ENCODE assay signal across 14 cellular contexts in the genomic region with DNA sequence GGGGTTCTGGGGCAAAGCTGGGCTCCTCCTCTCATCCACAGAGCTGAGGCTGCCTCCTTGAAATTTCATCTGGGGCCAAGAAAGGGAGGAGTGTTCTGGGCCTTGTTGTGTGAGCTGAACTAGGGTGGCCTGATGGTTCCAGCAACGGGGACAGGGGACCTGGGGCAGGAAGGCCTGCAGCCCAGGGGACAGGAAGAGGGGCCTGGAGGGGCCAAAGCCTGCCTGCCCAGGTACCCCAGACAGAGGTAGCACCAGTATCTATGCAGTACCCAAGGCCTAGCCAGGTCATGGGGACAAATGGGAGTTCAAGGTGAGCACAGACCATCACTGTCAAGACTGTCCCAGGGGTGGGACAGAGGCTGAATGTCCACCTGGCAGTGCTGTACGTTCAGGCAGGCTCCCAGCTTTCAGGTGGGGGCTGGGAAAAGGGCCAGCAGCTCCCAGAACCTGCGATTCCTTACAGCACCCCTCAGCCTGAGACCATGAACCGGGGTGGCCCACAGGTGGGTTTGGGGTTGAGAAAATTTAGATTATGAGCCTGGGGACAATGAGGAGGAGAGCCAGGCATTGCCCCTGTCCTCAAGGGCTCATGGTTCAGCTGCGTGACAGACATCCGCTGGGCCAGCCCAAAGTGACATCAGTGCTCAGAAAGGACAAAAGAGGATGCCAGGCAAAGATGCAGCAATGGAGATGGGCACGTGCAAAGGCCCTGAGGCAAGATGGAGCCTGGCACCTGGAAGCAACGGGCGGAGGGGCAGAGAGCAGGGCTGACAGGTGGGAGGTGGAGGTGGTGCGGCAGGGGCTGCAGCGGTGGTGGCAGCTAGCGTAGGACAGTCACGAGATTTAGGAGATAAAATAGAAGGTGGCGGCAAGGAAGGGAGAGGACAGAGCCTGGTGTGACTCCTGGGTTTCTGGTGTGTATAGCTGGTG. TPM values are rescaled to one million over a fixed set of nuclear protein-coding genes. Genes with fewer than 3 reads are reported as not detected.
DNase-seq lines count a peak whose midpoint lies in the region; ATAC-seq, FAIRE-seq and TF ChIP-seq lines count a peak whose summit lies in the region.
"Had no signal": no experiment of that assay in that cellular context is flagged by ENCODE, and none has a peak within 500 bp of the region (broad histone marks: within the 10 kb centered on the region; RNA-seq: fewer than 3 reads in every experiment).

No MANE protein-coding gene starts in this region.

- intact Hi-C loops in left cardiac atrium (cut with DNase I) = loop anchor here in 1 of 2 donors (10.0 kb wide), 1 partner anchor 522 kb away; no protein-coding TSS in a partner anchor
- intact Hi-C loops in cardiac septum (cut with DNase I) = loop anchor here (5.0 kb wide), 1 partner anchor 519 kb away; no protein-coding TSS in a partner anchor
- intact Hi-C loops in activated CD4-positive, alpha-beta memory T cell treated with anti-CD3 and anti-CD28 coated beads for 36 hours (cut with micrococcal nuclease) = loop anchor here (1.0 to 5.0 kb wide), 3 partner anchors 35 to 121 kb away; no protein-coding TSS in a partner anchor
- intact Hi-C loops in HepG2 (cut with micrococcal nuclease; ENCODE audit: unreplicated experiment) = no loop called here
- intact Hi-C loops in upper lobe of right lung (cut with DNase I) = no loop called here

- no peaks in the 10 kb centered on the region for H3K27me3 Mint-ChIP-seq in activated CD4-positive, alpha-beta memory T cell treated with anti-CD3 and anti-CD28 coated beads for 36 hours

- H3K79me2 ChIP-seq in HepG2 (ENCODE audit: insufficient read depth, low read length) = no peaks in the 10 kb centered on the region

- TF ChIP-seq RAD21 in HepG2 (CRISPR knock-in tag; IDR thresholded peaks at IDR 0.05) = no peak

- 50% methylated on average over 10 of the region's 14 CpGs for WGBS in HepG2 (ENCODE audit: low lambda C conversion rate)

- H3K4me3 ChIP-seq in HepG2 (replicated peaks in 1 of 3; ENCODE audit: insufficient read depth in 1 of 3, low read depth in 2 of 3, low read length in 3 of 3) = no peak overlapping the region
- no peak overlapping the region for H3K4me3 ChIP-seq in upper lobe of right lung

- ATAC-seq in left cardiac atrium (no peak), HepG2 (no peak), upper lobe of right lung (no peak), HG03565 (IDR thresholded peaks at IDR 0.05; ENCODE audit: unreplicated experiment) (no peak), GM18519 (IDR thresholded peaks at IDR 0.05; ENCODE audit: low FRiP score, unreplicated experiment) (no peak), GM19035 (IDR thresholded peaks at IDR 0.05; ENCODE audit: unreplicated experiment) (no peak)

- H3K4me1 ChIP-seq in HepG2 (ENCODE audit: insufficient read depth, low read length) (no peaks in the 10 kb centered on the region), upper lobe of right lung (no peaks in the 10 kb centered on the region)

- no peaks in the 10 kb centered on the region for H3K9me3 Mint-ChIP-seq in activated CD4-positive, alpha-beta memory T cell treated with anti-CD3 and anti-CD28 coated beads for 36 hours

- TF ChIP-seq CTCF in HepG2 (CRISPR knock-in tag; IDR thresholded peaks at IDR 0.05) (no peak), upper lobe of right lung (IDR thresholded peaks at IDR 0.05) (no peak)

- no peaks in the 10 kb centered on the region for H3K9me3 ChIP-seq in HepG2 (ENCODE audit: low read length)
- no peaks in the 10 kb centered on the region for H3K9me3 ChIP-seq in upper lobe of right lung

- peaks cover 48% of the 10 kb centered on the region for H3K36me3 Mint-ChIP-seq in activated CD4-positive, alpha-beta memory T cell treated with anti-CD3 and anti-CD28 coated beads for 36 hours

- H3K4me1 Mint-ChIP-seq in activated CD4-positive, alpha-beta memory T cell treated with anti-CD3 and anti-CD28 coated beads for 36 hours (ENCODE audit: low read depth) = peaks cover 65% of the 10 kb centered on the region

- BruUV-seq in HepG2 (replicated peaks; lab: Mats Ljungman, UMichigan) = no TSS peak

- POLR2A ChIA-PET in activated CD4-positive, alpha-beta memory T cell treated with anti-CD3 and anti-CD28 coated beads for 36 hours (lab: Charles Lee) = interaction anchor here (0.8 to 2.9 kb wide), 7 partner anchors 9 to 35 kb away, joined by 3 to 21 read pairs (median 4); a partner anchor contains a TSS
- POLR2A ChIA-PET in HepG2 (lab: Yijun Ruan, JAX) = no interaction called here

- TF ChIP-seq EP300 in HepG2 (IDR thresholded peaks at IDR 0.05; ENCODE audit: low read depth in 2 of 2, low read length in 2 of 2) (no peak), HepG2 (CRISPR knock-in tag; IDR thresholded peaks at IDR 0.05; ENCODE audit: borderline replicate concordance) (no peak)

- H3K27ac Mint-ChIP-seq in activated CD4-positive, alpha-beta memory T cell treated with anti-CD3 and anti-CD28 coated beads for 36 hours = peak overlapping the region; percentile 98

- peaks cover 8 to 57% of the 10 kb centered on the region in 2 experiments; a peak in 4 of 5 replicates for H3K27me3 ChIP-seq in HepG2 (ENCODE audit: control insufficient read depth in 1 of 2, insufficient read depth in 2 of 2, low read length in 2 of 2)
- no peaks in the 10 kb centered on the region for H3K27me3 ChIP-seq in upper lobe of right lung

- FAIRE-seq in HepG2 (lab: Jason Lieb, UNC) = no peak
- FAIRE-seq: colon, kidney had no signal

- in situ Hi-C loops in HepG2 (cut with HindIII; ENCODE audit: extremely low pct_ligation_motif_present, low pct_unique_long_range_greater_than_20kb) = no loop called here

- CTCF ChIA-PET in activated CD4-positive, alpha-beta memory T cell treated with anti-CD3 and anti-CD28 coated beads for 36 hours (lab: Charles Lee) = interaction anchor here (0.7 to 5.3 kb wide), 25 partner anchors 8 to 520 kb away, joined by 3 to 77 read pairs (median 5); a partner anchor contains a TSS
- CTCF ChIA-PET in HepG2 (lab: Yijun Ruan, JAX; ENCODE audit: low intra/inter-chr PET ratio, low total read pairs) = no interaction called here

- no peaks in the 10 kb centered on the region for H4K20me1 ChIP-seq in HepG2 (ENCODE audit: insufficient read depth, low read length)

- H3K27ac ChIP-seq in HepG2 (ENCODE audit: extremely low read length, insufficient read depth, low read length) (no peak overlapping the region), upper lobe of right lung (no peak overlapping the region)

- no peak overlapping the region for H3K4me2 ChIP-seq in HepG2 (ENCODE audit: low read depth, low read length)

- H3K9ac ChIP-seq in HepG2 (ENCODE audit: insufficient read depth, low read depth, low read length) = no peak overlapping the region

- H2AFZ ChIP-seq in HepG2 (ENCODE audit: low read length) = no peak overlapping the region

- H3K36me3 ChIP-seq in HepG2 (replicated peaks in 1 of 2; ENCODE audit: control insufficient read depth in 1 of 2, insufficient read depth in 2 of 2, low read length in 2 of 2) (no peaks in the 10 kb centered on the region), upper lobe of right lung (no peaks in the 10 kb centered on the region)

- no peak for TF ChIP-seq POLR2A in HepG2 (IDR thresholded peaks at IDR 0.05; ENCODE audit: insufficient read depth in 1 of 2, low read depth in 2 of 2, low read length in 2 of 2)

- DNase-seq in left cardiac atrium = peak; percentile 11
- DNase-seq in cardiac septum (ENCODE audit: low spot score) = no peak
- DNase-seq in activated CD4-positive, alpha-beta memory T cell treated with anti-CD3 and anti-CD28 coated beads for 36 hours = no peak
- no peak for DNase-seq in HepG2 (ENCODE audit: low spot score)
- peak; percentile 59 for DNase-seq in upper lobe of right lung
- DNase-seq: activated gamma-delta T cell treated with Interleukin-2 at 50 U/mL for 16 hours, AML-193, NCI-H1048 had no signal

- H3K4me3 Mint-ChIP-seq in activated CD4-positive, alpha-beta memory T cell treated with anti-CD3 and anti-CD28 coated beads for 36 hours = no peak overlapping the region

RNA-seq across cellular contexts. Expression of a gene that starts 28.0 kb away (rescaled TPM):
- 10 to 100 TPM in 1 of 2 donors, 1 to 10 TPM in 1; 6.1 to 14.1 TPM for total RNA-seq in left cardiac atrium
- total RNA-seq in cardiac septum = 2.7 TPM
- 100 to 1,000 TPM; 155 to 164 TPM for total RNA-seq in activated CD4-positive, alpha-beta memory T cell treated with anti-CD3 and anti-CD28 coated beads for 36 hours
- 8.7 and 9.2 TPM in 2 replicates for total RNA-seq in HepG2 (2016; rRNA removed; fragmentation: Illumina TruSeq; extraction: Trizol)
- total RNA-seq in HepG2 (2016; cell fraction: cytosol; rRNA removed; fragmentation: Illumina TruSeq; extraction: Trizol; ENCODE audit: low read depth) = 5.7 and 10.5 TPM in 2 replicates
- 8.0 and 9.9 TPM in 2 replicates for total RNA-seq in HepG2 (2016; cell fraction: insoluble cytoplasmic fraction; rRNA removed; fragmentation: Illumina TruSeq; extraction: Trizol)
- total RNA-seq in HepG2 (2016; cell fraction: membrane; rRNA removed; fragmentation: Illumina TruSeq; extraction: Trizol) = 9.1 and 10.1 TPM in 2 replicates
- total RNA-seq in HepG2 (2016; cell fraction: nucleus; rRNA removed; fragmentation: Illumina TruSeq; extraction: Trizol) = 2.9 and 4.0 TPM in 2 replicates
- 4.4 TPM in 2 replicates for polyA plus RNA-seq in HepG2 (2011; rRNA removed)
- 3.9 and 5.6 TPM in 2 replicates for polyA plus RNA-seq in HepG2 (2011; cell fraction: cytosol; rRNA removed)
- polyA plus RNA-seq in HepG2 (2011; cell fraction: nucleus; rRNA removed) = 4.4 and 6.8 TPM in 2 replicates
- 3.9 and 7.4 TPM in 2 replicates for polyA plus RNA-seq in HepG2 (2012)
- polyA plus RNA-seq in HepG2 (2016; cell fraction: cytosol; fragmentation: Illumina TruSeq; extraction: Trizol; ENCODE audit: low read depth) = 7.4 and 12.4 TPM in 2 replicates
- 7.8 and 11.1 TPM in 2 replicates for polyA plus RNA-seq in HepG2 (2016; cell fraction: insoluble cytoplasmic fraction; fragmentation: Illumina TruSeq; extraction: Trizol; ENCODE audit: low read depth)
- 9.1 and 13.5 TPM in 2 replicates for polyA plus RNA-seq in HepG2 (2016; cell fraction: membrane; fragmentation: Illumina TruSeq; extraction: Trizol; ENCODE audit: low read depth)
- polyA plus RNA-seq in HepG2 (2016; cell fraction: nucleus; fragmentation: Illumina TruSeq; extraction: Trizol; ENCODE audit: insufficient read depth, low read depth) = 6.9 and 7.5 TPM in 2 replicates
- 2.2 TPM in 1 of 2 replicates, not detected in the other for polyA minus RNA-seq in HepG2 (2011; rRNA and poly(A)+ RNA removed; ENCODE audit: low replicate concordance)
- polyA minus RNA-seq in HepG2 (2011; cell fraction: cytosol; rRNA and poly(A)+ RNA removed) = 3.2 TPM in 1 of 2 replicates, not detected in the other
- 1.8 and 2.4 TPM in 2 replicates for polyA minus RNA-seq in HepG2 (2011; cell fraction: nucleus; rRNA and poly(A)+ RNA removed)
- total RNA-seq in upper lobe of right lung = 16.0 TPM
- polyA plus RNA-seq: neural cell had no signal

RNA-seq across cellular contexts. Expression of a gene that starts 48.0 kb away (rescaled TPM):
- total RNA-seq in left cardiac atrium (100 to 1,000 TPM; 143 to 151 TPM), cardiac septum (101 TPM), HepG2 (2016; rRNA removed; fragmentation: Illumina TruSeq; extraction: Trizol) (102 and 170 TPM in 2 replicates), upper lobe of right lung (359 TPM)
- total RNA-seq in activated CD4-positive, alpha-beta memory T cell treated with anti-CD3 and anti-CD28 coated beads for 36 hours = 10 to 100 TPM; 28.9 to 29.1 TPM
- 51.2 and 62.4 TPM in 2 replicates for total RNA-seq in HepG2 (2016; cell fraction: cytosol; rRNA removed; fragmentation: Illumina TruSeq; extraction: Trizol; ENCODE audit: low read depth)
- 108 and 171 TPM in 2 replicates for total RNA-seq in HepG2 (2016; cell fraction: insoluble cytoplasmic fraction; rRNA removed; fragmentation: Illumina TruSeq; extraction: Trizol)
- total RNA-seq in HepG2 (2016; cell fraction: membrane; rRNA removed; fragmentation: Illumina TruSeq; extraction: Trizol) = 109 and 138 TPM in 2 replicates
- total RNA-seq in HepG2 (2016; cell fraction: nucleus; rRNA removed; fragmentation: Illumina TruSeq; extraction: Trizol) = 128 and 152 TPM in 2 replicates
- 155 and 167 TPM in 2 replicates for polyA plus RNA-seq in HepG2 (2011; rRNA removed)
- polyA plus RNA-seq in HepG2 (2011; cell fraction: cytosol; rRNA removed) = 231 and 297 TPM in 2 replicates
- polyA plus RNA-seq in HepG2 (2011; cell fraction: nucleus; rRNA removed) = 56.3 and 77.8 TPM in 2 replicates
- polyA plus RNA-seq in HepG2 (2012) = 134 and 159 TPM in 2 replicates
- polyA plus RNA-seq in HepG2 (2016; cell fraction: cytosol; fragmentation: Illumina TruSeq; extraction: Trizol; ENCODE audit: low read depth) = 52.0 and 77.5 TPM in 2 replicates
- polyA plus RNA-seq in HepG2 (2016; cell fraction: insoluble cytoplasmic fraction; fragmentation: Illumina TruSeq; extraction: Trizol; ENCODE audit: low read depth) = 105 and 130 TPM in 2 replicates
- polyA plus RNA-seq in HepG2 (2016; cell fraction: membrane; fragmentation: Illumina TruSeq; extraction: Trizol; ENCODE audit: low read depth) = 93.2 and 115 TPM in 2 replicates
- polyA plus RNA-seq in HepG2 (2016; cell fraction: nucleus; fragmentation: Illumina TruSeq; extraction: Trizol; ENCODE audit: insufficient read depth, low read depth) = 217 and 229 TPM in 2 replicates
- polyA minus RNA-seq in HepG2 (2011; rRNA and poly(A)+ RNA removed; ENCODE audit: low replicate concordance) = 238 and 277 TPM in 2 replicates
- 83.9 and 119 TPM in 2 replicates for polyA minus RNA-seq in HepG2 (2011; cell fraction: cytosol; rRNA and poly(A)+ RNA removed)
- 38.1 and 56.6 TPM in 2 replicates for polyA minus RNA-seq in HepG2 (2011; cell fraction: nucleus; rRNA and poly(A)+ RNA removed)

Comparison
In these comparisons a context has a peak if more than half of its experiments do, and no peak if none do; other contexts are left out.
1. DNase-seq: peak in left cardiac atrium (single experiment) and upper lobe of right lung (single experiment); none in cardiac septum (single experiment), activated CD4-positive, alpha-beta memory T cell treated with anti-CD3 and anti-CD28 coated beads for 36 hours (single experiment) and HepG2 (single experiment).
2. intact Hi-C loops: an anchor here in cardiac septum (5.0 kb wide) and activated CD4-positive, alpha-beta memory T cell treated with anti-CD3 and anti-CD28 coated beads for 36 hours (1.0 to 5.0 kb wide); none called in HepG2 and upper lobe of right lung.